19 cellular contexts compared by ENCODE assay signal in the genomic region with DNA sequence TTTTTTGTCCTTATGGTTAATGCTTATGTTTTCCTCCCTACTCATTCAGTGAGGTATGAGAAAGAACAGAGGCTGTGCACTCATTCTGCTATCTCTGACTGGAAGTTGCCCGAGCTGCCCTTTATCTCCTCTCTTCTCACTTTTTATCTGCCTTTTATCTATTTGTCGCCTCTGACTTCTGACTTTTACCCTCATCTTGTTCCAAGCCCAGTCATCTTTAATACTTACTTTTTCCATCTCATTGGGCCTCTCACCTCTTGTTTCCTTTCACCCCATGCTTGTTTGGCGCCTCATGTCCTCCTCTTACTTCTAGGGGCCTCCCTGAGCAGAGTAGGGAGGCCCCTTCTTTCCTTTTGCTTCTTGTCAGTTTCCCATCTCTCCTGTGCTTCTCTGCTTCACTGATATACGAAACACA. TPM values are rescaled to one million over a fixed set of nuclear protein-coding genes. Genes with fewer than 3 reads are reported as not detected.
A peak's percentile ranks its signal among the peaks of the same experiment; 100 is the strongest.
DNase-seq lines count a peak whose midpoint lies in the region; ATAC-seq and TF ChIP-seq lines count a peak whose summit lies in the region.
"Had no signal": no experiment of that assay in that cellular context is flagged by ENCODE, and none has a peak within 500 bp of the region (broad histone marks: within the 10 kb centered on the region; RNA-seq: fewer than 3 reads in every experiment).

No MANE protein-coding gene starts in this region.

- CTCF ChIA-PET in GM10248 (lab: Yijun Ruan, JAX), result interaction anchor here (1.4 to 1.9 kb wide), 3 partner anchors 13 to 61 kb away, joined by 4 to 6 read pairs (median 5); no protein-coding TSS in a partner anchor

- H3K18ac ChIP-seq in mesendoderm (ENCODE audit: low read length), result no peak overlapping the region

- no peak overlapping the region for H2BK15ac ChIP-seq in mesendoderm (replicated peaks; ENCODE audit: low read depth)

- TF ChIP-seq EP300 in suprapubic skin (IDR thresholded peaks at IDR 0.05), result no peak

- H2AK5ac ChIP-seq in mesendoderm (ENCODE audit: low read length), result no peak overlapping the region

- H3K79me2 ChIP-seq in mesendoderm (ENCODE audit: control insufficient read depth, insufficient read depth, low read length), result peaks cover 11% of the 10 kb centered on the region

- H2BK120ac ChIP-seq in mesendoderm (ENCODE audit: low read depth, low read length), result no peak overlapping the region

- H3K36me3 ChIP-seq in mesendoderm (ENCODE audit: control insufficient read depth, insufficient read depth, low read length), result no peaks in the 10 kb centered on the region
- no peaks in the 10 kb centered on the region for H3K36me3 ChIP-seq in suprapubic skin
- H3K36me3 ChIP-seq: breast epithelium had no signal

- H3K4me1 Mint-ChIP-seq in activated T-cell treated with anti-CD3 and anti-CD28 coated beads, Interleukin-2, amount 50 U/mL, for 72 hours (ENCODE audit: low read depth), result peaks cover 83% of the 10 kb centered on the region

- peaks cover 10% of the 10 kb centered on the region for H3K79me1 ChIP-seq in mesendoderm (ENCODE audit: low read length)

- H3K27ac Mint-ChIP-seq in activated T-cell treated with anti-CD3 and anti-CD28 coated beads, Interleukin-2, amount 50 U/mL, for 72 hours, result peak overlapping the region; percentile 65
- H3K27ac Mint-ChIP-seq: H9 had no signal

- ATAC-seq in activated T-cell treated with anti-CD3 and anti-CD28 coated beads, Interleukin-2, amount 50 U/mL, for 72 hours (replicated peaks in 1 of 2), result peak; percentile 93 to 94
- no peak for ATAC-seq in GM21576 (IDR thresholded peaks at IDR 0.05; ENCODE audit: unreplicated experiment)
- ATAC-seq in GM19395 (IDR thresholded peaks at IDR 0.05; ENCODE audit: unreplicated experiment), result no peak
- ATAC-seq: right cardiac atrium had no signal

- TF ChIP-seq POLR2A in suprapubic skin (IDR thresholded peaks at IDR 0.05), result no peak

- no CpG with 5 or more reads among the region's 4 CpGs for WGBS in mesendoderm (ENCODE audit: extremely low coverage, insufficient coverage, low lambda C conversion rate)
- WGBS in suprapubic skin, result 74% methylated on average over 4 of the region's 4 CpGs

- H3K36me3 Mint-ChIP-seq in activated T-cell treated with anti-CD3 and anti-CD28 coated beads, Interleukin-2, amount 50 U/mL, for 72 hours (ENCODE audit: insufficient read depth in 2 of 2), result peaks cover 2 to 6% of the 10 kb centered on the region in 2 donors

- POLR2A ChIA-PET in GM10248 (lab: Yijun Ruan, JAX), result no interaction called here

- no peak overlapping the region for H3K4ac ChIP-seq in mesendoderm (ENCODE audit: low read depth, low read length)

- no peaks in the 10 kb centered on the region for H3K9me3 Mint-ChIP-seq in activated T-cell treated with anti-CD3 and anti-CD28 coated beads, Interleukin-2, amount 50 U/mL, for 72 hours
- H3K9me3 Mint-ChIP-seq: H9, IgD-negative memory B cell, neural crest cell had no signal

- H3K27me3 ChIP-seq in mesendoderm (ENCODE audit: insufficient read depth, low read length, poor library complexity) (no peaks in the 10 kb centered on the region), suprapubic skin (no peaks in the 10 kb centered on the region)
- H3K27me3 ChIP-seq: BE2C, breast epithelium had no signal

- no peak overlapping the region for H3K4me3 ChIP-seq in mesendoderm (ENCODE audit: low read length)
- H3K4me3 ChIP-seq in suprapubic skin, result no peak overlapping the region
- H3K4me3 ChIP-seq: breast epithelium had no signal

- no peak overlapping the region for H3K23ac ChIP-seq in mesendoderm (ENCODE audit: low read length)

- H3K4me1 ChIP-seq in mesendoderm (ENCODE audit: control insufficient read depth, low read depth, low read length), result peaks cover 6% of the 10 kb centered on the region
- H3K4me1 ChIP-seq in suprapubic skin, result peaks cover 26% of the 10 kb centered on the region
- H3K4me1 ChIP-seq: BE2C, breast epithelium had no signal

- H3K9me3 ChIP-seq in suprapubic skin, result no peaks in the 10 kb centered on the region
- H3K9me3 ChIP-seq: BE2C, breast epithelium had no signal

- TF ChIP-seq CTCF in GM10248 (IDR thresholded peaks at IDR 0.05; ENCODE audit: control extremely low read depth, extremely low read depth, low read depth, missing control alignments) (no peak), suprapubic skin (IDR thresholded peaks at IDR 0.05) (no peak)

- no peak overlapping the region for H3K4me2 ChIP-seq in mesendoderm (ENCODE audit: low read length)

- DNase-seq in stimulated activated CD4-positive, alpha-beta T cell treated with anti-CD3 and anti-CD28 coated beads, Interleukin-15, amount 100 ng/mL, for 24 hours, result peak; percentile 63
- no peak for DNase-seq in stimulated activated CD4-positive, alpha-beta T cell treated with anti-CD3 and anti-CD28 coated beads, Interleukin-12 subunit alpha, Interleukin-12 subunit beta, amount 100 ng/mL, for 4 hours
- DNase-seq in activated T-cell treated with anti-CD3 and anti-CD28 coated beads, Interleukin-2, amount 50 U/mL, for 72 hours, result peak; percentile 48 to 50
- DNase-seq in mesendoderm (peak; percentile 68), GM10248 (ENCODE audit: extremely low spot score) (no peak), suprapubic skin (ENCODE audit: low spot score in 2 of 2) (no peak)
- DNase-seq: activated effector memory CD4-positive, alpha-beta T cell treated with anti-CD3 and anti-CD28 coated beads, Interleukin-2, amount 50 U/mL, for 16 hours; BE2C; DMS79 treated with DMSO at 0.1 percent for 48 hours; effector CD8-positive, alpha-beta T cell; foreskin fibroblast; H9; NCI-H1105 treated with DMSO at 0.1 percent for 48 hours; right cardiac atrium had no signal

- H3K9ac ChIP-seq in mesendoderm (ENCODE audit: low read length), result no peak overlapping the region

- H3K56ac ChIP-seq in mesendoderm (ENCODE audit: low read length), result no peak overlapping the region

- peak overlapping the region; percentile 22 for H3K27ac ChIP-seq in mesendoderm (ENCODE audit: low read depth, low read length)
- no peak overlapping the region for H3K27ac ChIP-seq in suprapubic skin
- H3K27ac ChIP-seq: breast epithelium had no signal

- no peak overlapping the region for H2BK5ac ChIP-seq in mesendoderm (ENCODE audit: low read length)

- H4K8ac ChIP-seq in mesendoderm (ENCODE audit: low read depth, low read length), result peak overlapping the region; percentile 57

- no peak overlapping the region for H4K5ac ChIP-seq in mesendoderm (ENCODE audit: low read length)

- peak overlapping the region; percentile 79 to 80 for H3K4me3 Mint-ChIP-seq in activated T-cell treated with anti-CD3 and anti-CD28 coated beads, Interleukin-2, amount 50 U/mL, for 72 hours
- H3K4me3 Mint-ChIP-seq: H9, neural crest cell had no signal

- H3K27me3 Mint-ChIP-seq in activated T-cell treated with anti-CD3 and anti-CD28 coated beads, Interleukin-2, amount 50 U/mL, for 72 hours (ENCODE audit: low read depth), result no peaks in the 10 kb centered on the region
- H3K27me3 Mint-ChIP-seq: IgD-negative memory B cell had no signal

RNA-seq across cellular contexts. Expression of gene DIP2B, which starts 50.7 kb away (rescaled TPM):
- total RNA-seq in activated T-cell treated with anti-CD3 and anti-CD28 coated beads, Interleukin-2, amount 50 U/mL, for 72 hours, result 10 to 100 TPM; 25.4 to 28.1 TPM
- polyA plus RNA-seq in mesendoderm (2013, experiment 1 of 2), result 10.4 TPM
- polyA plus RNA-seq in mesendoderm (2013, experiment 2 of 2), result 10.4 TPM
- 10 to 100 TPM; 68.6 to 97.2 (median 73.7) TPM for total RNA-seq in suprapubic skin

Comparison
In these comparisons a context has a peak if more than half of its experiments do, and no peak if none do; other contexts are left out.
1. DNase-seq: peak in stimulated activated CD4-positive, alpha-beta T cell treated with anti-CD3 and anti-CD28 coated beads, Interleukin-15, amount 100 ng/mL, for 24 hours (single experiment), activated T-cell treated with anti-CD3 and anti-CD28 coated beads, Interleukin-2, amount 50 U/mL, for 72 hours (2 of 2) and mesendoderm (single experiment); none in stimulated activated CD4-positive, alpha-beta T cell treated with anti-CD3 and anti-CD28 coated beads, Interleukin-12 subunit alpha, Interleukin-12 subunit beta, amount 100 ng/mL, for 4 hours (single experiment), GM10248 (single experiment) and suprapubic skin (0 of 2).
2. ATAC-seq: peak in activated T-cell treated with anti-CD3 and anti-CD28 coated beads, Interleukin-2, amount 50 U/mL, for 72 hours (2 of 2); none in GM21576 (single experiment) and GM19395 (single experiment).